ENCODE assay signal across 26 cellular contexts in the genomic region with DNA sequence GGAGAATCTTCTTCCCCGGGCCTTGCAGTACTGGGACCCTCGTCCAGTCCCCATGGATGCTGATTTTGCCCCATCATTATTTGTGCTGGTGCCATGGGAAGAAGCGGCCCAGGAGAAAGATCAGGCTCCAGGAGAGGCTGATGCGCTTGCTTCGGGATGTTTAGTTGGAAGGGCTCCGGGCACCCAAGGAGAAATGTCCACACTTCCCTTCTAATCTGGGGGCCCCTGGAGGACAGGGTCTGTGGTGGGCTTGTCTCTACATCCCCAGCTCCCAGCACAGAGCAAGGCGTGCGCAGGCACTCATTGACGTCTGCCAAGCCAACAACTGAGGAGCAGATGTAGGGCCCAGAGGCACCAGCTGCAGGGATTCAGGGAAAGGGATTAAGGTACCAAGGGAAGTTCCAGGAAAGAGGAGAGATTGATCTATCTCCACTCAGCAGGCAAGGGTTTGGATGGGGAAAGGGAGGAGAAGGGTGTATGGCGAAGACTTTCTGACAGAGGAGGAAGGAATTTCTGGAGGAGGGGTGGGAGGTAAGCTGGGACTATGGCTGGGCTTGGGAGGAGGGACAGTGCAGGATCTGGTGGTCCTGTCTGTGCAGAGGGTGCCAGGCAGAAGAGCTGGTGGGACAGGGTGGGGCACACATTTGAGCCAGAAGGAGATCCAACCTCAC. TPM values are rescaled to one million over a fixed set of nuclear protein-coding genes. Genes with fewer than 3 reads are reported as not detected.
DNase-seq lines count a peak whose midpoint lies in the region; ATAC-seq, FAIRE-seq and TF ChIP-seq lines count a peak whose summit lies in the region.
"Had no signal": no experiment of that assay in that cellular context is flagged by ENCODE, and none has a peak within 500 bp of the region (broad histone marks: within the 10 kb centered on the region; RNA-seq: fewer than 3 reads in every experiment).

No MANE protein-coding gene starts in this region.

- H3K4me1 ChIP-seq in H9 (ENCODE audit: insufficient read depth, low read length) (0 out of 2 replicates have a peak, but pooled peaks cover 4% of the 10 kb centered on the region), K562 (replicated peaks in 1 of 2; ENCODE audit: control insufficient read depth in 2 of 2, insufficient read depth in 2 of 2, low read length in 2 of 2) (peaks cover 9 to 36% of the 10 kb centered on the region in 2 experiments; a peak in 4 of 5 replicates)
- H3K4me1 ChIP-seq: parathyroid adenoma had no signal

- H3K4me2 ChIP-seq in H9 (ENCODE audit: insufficient read depth, insufficient read length, low read length) (no peak overlapping the region), K562 (ENCODE audit: insufficient read depth, low read length) (0 out of 2 replicates have a peak overlapping the region, but pooled peaks have one; percentile 7)

- H2BK15ac ChIP-seq in H9 (ENCODE audit: low read depth, low read length) = no peak overlapping the region

- H2BK12ac ChIP-seq in H9 (ENCODE audit: insufficient read length, low read depth, low read length) = no peak overlapping the region

- no peak overlapping the region for H3K4ac ChIP-seq in H9 (ENCODE audit: low read depth, low read length)

- no peaks in the 10 kb centered on the region for H3K36me3 Mint-ChIP-seq in H9 (ENCODE audit: insufficient read depth in 1 of 3, low read depth in 3 of 3)
- no peaks in the 10 kb centered on the region for H3K36me3 Mint-ChIP-seq in CD4-positive, alpha-beta T cell (ENCODE audit: low read depth)
- H3K36me3 Mint-ChIP-seq: IgD-negative memory B cell had no signal

- H3K79me1 ChIP-seq in H9 (ENCODE audit: insufficient read depth, low read depth, low read length, poor library complexity, severe bottlenecking) = no peaks in the 10 kb centered on the region

- H4K20me1 ChIP-seq in H9 (ENCODE audit: control insufficient read depth, insufficient read depth, insufficient read length) (no peaks in the 10 kb centered on the region), K562 (replicated peaks; ENCODE audit: control insufficient read depth, insufficient read depth, low read length) (no peaks in the 10 kb centered on the region)

- no peak overlapping the region for H4K91ac ChIP-seq in H9 (ENCODE audit: insufficient read length, low read depth, low read length)

- H3K27me3 ChIP-seq in H9 (ENCODE audit: insufficient read depth, low read length) (peaks cover 15% of the 10 kb centered on the region), K562 (ENCODE audit: control insufficient read depth in 2 of 2, insufficient read depth in 2 of 2, low read length in 2 of 2) (peaks cover 8 to 62% of the 10 kb centered on the region in 2 experiments; a peak in 4 of 5 replicates)
- H3K27me3 ChIP-seq in CD4-positive, alpha-beta T cell (ENCODE audit: control insufficient read depth, insufficient read depth, low read length) = peaks cover 37% of the 10 kb centered on the region

- H2BK20ac ChIP-seq in H9 (ENCODE audit: low read depth, low read length, poor library complexity, severe bottlenecking) = no peak overlapping the region

- no TSS peak for BruUV-seq in K562 (replicated peaks; lab: Mats Ljungman, UMichigan)

- H3K27me3 Mint-ChIP-seq in H9 (ENCODE audit: low read depth) = peaks cover 90% of the 10 kb centered on the region
- H3K27me3 Mint-ChIP-seq in CD4-positive, alpha-beta T cell = peaks cover 60% of the 10 kb centered on the region

- no peak overlapping the region for H4K5ac ChIP-seq in H9 (ENCODE audit: insufficient read length, low read depth, low read length)

- H3K4me1 Mint-ChIP-seq in H9 = peaks cover 20 to 31% of the 10 kb centered on the region in 2 experiments
- peaks cover 19% of the 10 kb centered on the region for H3K4me1 Mint-ChIP-seq in CD4-positive, alpha-beta T cell (ENCODE audit: low read depth)

- POLR2A ChIA-PET in K562 (lab: Yijun Ruan, JAX) = interaction anchor here (0.6 to 1.5 kb wide), 5 partner anchors 20 to 205 kb away, joined by 3 read pairs; no protein-coding TSS in a partner anchor
- POLR2A ChIA-PET in CD4-positive, alpha-beta T cell (lab: Charles Lee) = no interaction called here

- no peaks in the 10 kb centered on the region for H3K79me2 ChIP-seq in H9 (ENCODE audit: insufficient read depth, low read length)
- H3K79me2 ChIP-seq in K562 (ENCODE audit: control insufficient read depth, insufficient read depth, low read length) = no peaks in the 10 kb centered on the region
- H3K79me2 ChIP-seq: parathyroid adenoma had no signal

- no peak overlapping the region for H2AFZ ChIP-seq in H9 (ENCODE audit: low read length)
- no peak overlapping the region for H2AFZ ChIP-seq in K562 (ENCODE audit: low read depth, low read length)
- H2AFZ ChIP-seq: parathyroid adenoma had no signal

- no peak overlapping the region for H3K4me3 ChIP-seq in K562
- H3K4me3 ChIP-seq: gastrocnemius medialis had no signal

- H3K27ac Mint-ChIP-seq in H9 = no peak overlapping the region
- no peak overlapping the region for H3K27ac Mint-ChIP-seq in CD4-positive, alpha-beta T cell
- H3K27ac Mint-ChIP-seq: activated CD8-positive, alpha-beta T cell treated with anti-CD3 and anti-CD28 coated beads, Interleukin-2, amount 10 ng/mL, durations not matched to agents 7 days and 5 days; activated naive CD8-positive, alpha-beta T cell treated with anti-CD3 and anti-CD28 coated beads for 36 hours had no signal

- H3K9me1 ChIP-seq in K562 (ENCODE audit: control insufficient read depth, insufficient read depth, low read length) = no peaks in the 10 kb centered on the region

- no peak overlapping the region for H3T11ph ChIP-seq in H9 (ENCODE audit: low read length)

- H3K9me3 Mint-ChIP-seq in H9 = peaks cover 2 to 4% of the 10 kb centered on the region in 2 experiments; a peak in 4 of 5 replicates
- no peaks in the 10 kb centered on the region for H3K9me3 Mint-ChIP-seq in CD4-positive, alpha-beta T cell
- H3K9me3 Mint-ChIP-seq: activated naive CD8-positive, alpha-beta T cell treated with anti-CD3 and anti-CD28 coated beads for 36 hours had no signal

- no peak overlapping the region for H3K23ac ChIP-seq in H9 (ENCODE audit: insufficient read length, low read depth, low read length)

- H3K23me2 ChIP-seq in H9 (ENCODE audit: insufficient read length, low read depth, low read length, poor library complexity, severe bottlenecking) = peaks cover 5% of the 10 kb centered on the region

- H3K9ac ChIP-seq in H9 (ENCODE audit: extremely low read depth, insufficient read length, low read length) = no peak overlapping the region
- no peak overlapping the region for H3K9ac ChIP-seq in K562 (ENCODE audit: insufficient read depth in 1 of 2, low read depth in 2 of 2, low read length in 2 of 2)
- H3K9ac ChIP-seq: parathyroid adenoma had no signal

- TF ChIP-seq EP300 in K562 (IDR thresholded peaks at IDR 0.05; ENCODE audit: low read length) = no peak

- H3K27ac ChIP-seq in H9 (ENCODE audit: insufficient read length, low read depth, low read length) = no peak overlapping the region
- no peak overlapping the region for H3K27ac ChIP-seq in K562 (ENCODE audit: extremely low read depth, low read depth, low read length)
- no peak overlapping the region for H3K27ac ChIP-seq in CD4-positive, alpha-beta T cell (ENCODE audit: low read depth, low read length)
- H3K27ac ChIP-seq: esophagus squamous epithelium, gastrocnemius medialis, parathyroid adenoma had no signal

- H2BK120ac ChIP-seq in H9 (ENCODE audit: low read depth, low read length, poor library complexity, severe bottlenecking) = no peak overlapping the region

- H4K8ac ChIP-seq in H9 (replicated peaks; ENCODE audit: insufficient read length, low read depth, low read length) = no peak overlapping the region

- no peak overlapping the region for H3K56ac ChIP-seq in H9 (ENCODE audit: insufficient read length, low read depth, low read length)

- FAIRE-seq in K562 (lab: Jason Lieb, UNC) = no peak

- ATAC-seq in K562 (no peak), esophagus mucosa (no peak)
- no peak for ATAC-seq in CD4-positive, alpha-beta T cell (ENCODE audit: poor library complexity)
- ATAC-seq: gastrocnemius medialis, sciatic nerve had no signal

- no peak overlapping the region for H2AK5ac ChIP-seq in H9 (ENCODE audit: insufficient read length, low read length)

- H3K18ac ChIP-seq in H9 (ENCODE audit: insufficient read length, low read depth, low read length) = no peak overlapping the region

- H3K14ac ChIP-seq in H9 (ENCODE audit: insufficient read depth, low read length) = no peak overlapping the region

- in situ Hi-C loops in K562 (cut with MboI) = no loop called here

- H3K4me3 Mint-ChIP-seq in H9 = peak overlapping the region; percentile 50 to 76; a peak in 4 of 5 replicates
- H3K4me3 Mint-ChIP-seq in CD4-positive, alpha-beta T cell = no peak overlapping the region
- H3K4me3 Mint-ChIP-seq: activated CD8-positive, alpha-beta T cell treated with anti-CD3 and anti-CD28 coated beads, Interleukin-2, amount 10 ng/mL, durations not matched to agents 7 days and 5 days had no signal

- no peaks in the 10 kb centered on the region for H3K9me3 ChIP-seq in H9 (ENCODE audit: control insufficient read depth, low read depth, low read length)
- no peaks in the 10 kb centered on the region; the same call in 1 of the 2 replicates for H3K9me3 ChIP-seq in K562 (replicated peaks; ENCODE audit: control insufficient read depth, insufficient read depth, low read depth, low read length)
- H3K9me3 ChIP-seq in CD4-positive, alpha-beta T cell (ENCODE audit: control insufficient read depth, low read length) = no peaks in the 10 kb centered on the region
- H3K9me3 ChIP-seq: esophagus squamous epithelium, gastrocnemius medialis had no signal

- H2BK5ac ChIP-seq in H9 (ENCODE audit: insufficient read length, low read length) = no peak overlapping the region

- no peaks in the 10 kb centered on the region for H3K36me3 ChIP-seq in K562 (ENCODE audit: control insufficient read depth, insufficient read depth, low read length)
- H3K36me3 ChIP-seq: esophagus squamous epithelium, gastrocnemius medialis had no signal

- CTCF ChIA-PET in K562 (lab: Yijun Ruan, JAX; ENCODE audit: low intra/inter-chr PET ratio) = no interaction called here
- CTCF ChIA-PET in CD4-positive, alpha-beta T cell (lab: Charles Lee) = interaction anchor here (1.0 kb wide), 1 partner anchor 67 kb away, joined by 4 read pairs; no protein-coding TSS in a partner anchor

- intact Hi-C loops in K562 (cut with micrococcal nuclease) = loop anchor here (10.0 kb wide), 3 partner anchors 248 to 1398 kb away; no protein-coding TSS in a partner anchor
- intact Hi-C loops in CD4-positive, alpha-beta T cell (cut with DNase I, micrococcal nuclease) = no loop called here

- TF ChIP-seq CTCF in H9 (conservative IDR thresholded peaks at IDR 0.05) (no peak), K562 (IDR thresholded peaks at IDR 0.05 in 2 of 3, conservative IDR thresholded peaks at IDR 0.05 in 1 of 3; ENCODE audit: insufficient read depth in 2 of 3, low read depth in 1 of 3, low read length in 3 of 3) (no peak)
- TF ChIP-seq CTCF in CD4-positive, alpha-beta T cell (IDR thresholded peaks at IDR 0.05) = no peak

- DNase-seq in AG20443 (ENCODE audit: low spot score) = peak; percentile 12
- DNase-seq in H9 = peak; percentile 17
- DNase-seq in K562 (ENCODE audit: extremely low read depth in 1 of 4, low spot score in 3 of 4) = no peak
- DNase-seq in mesenteric fat pad (ENCODE audit: low spot score) = peak; percentile 71
- no peak for DNase-seq in OCI-M2 (lab: John Stamatoyannopoulos, UW; ENCODE audit: unreplicated experiment)
- no peak for DNase-seq in CD4-positive, alpha-beta T cell
- DNase-seq: activated CD4-positive, CD25-positive, alpha-beta regulatory T cell treated with anti-CD3 and anti-CD28 coated beads, Interleukin-2, amount 50 U/mL, for 72 hours; activated CD8-positive, alpha-beta T cell treated with anti-CD3 and anti-CD28 coated beads, Interleukin-2, amount 10 ng/mL, durations not matched to agents 7 days and 5 days; activated naive CD8-positive, alpha-beta T cell treated with anti-CD3 and anti-CD28 coated beads for 36 hours; DMS 273 treated with DMSO at 0.1 percent for 48 hours; effector CD8-positive, alpha-beta T cell; esophagus squamous epithelium; gastrocnemius medialis; GOT3; NCI-H2171; NCI-H526 treated with DMSO at 0.1 percent for 48 hours; stimulated activated CD8-positive, alpha-beta memory T cell treated with anti-CD3 and anti-CD28 coated beads, Interleukin-4, amount 100 ng/mL, for 48 hours; SW 1271 had no signal

- WGBS in H9 (ENCODE audit: extremely low coverage, insufficient read length, low lambda C conversion rate) = no CpG with 5 or more reads among the region's 10 CpGs
- WGBS in K562 (ENCODE audit: insufficient coverage, low coverage, missing lambda C conversion rate) = 8% methylated on average over 10 of the region's 10 CpGs

- TF ChIP-seq POLR2A in K562 (conservative IDR thresholded peaks at IDR 0.05) = no peak

- TF ChIP-seq RAD21 in K562 (CRISPR knock-in tag; conservative IDR thresholded peaks at IDR 0.05 in 1 of 2, IDR thresholded peaks at IDR 0.05 in 1 of 2) = no peak

RNA-seq across cellular contexts. Expression of a gene that starts 38.7 kb away (rescaled TPM):
- total RNA-seq in H9 (2021) (not detected in 2 replicates), K562 (2014; rRNA removed) (not detected in 2 replicates), K562 (2014; rRNA removed; fragmentation: Illumina TruSeq; extraction: Trizol) (not detected in 2 replicates), K562 (2015; rRNA removed; fragmentation: Illumina TruSeq; extraction: Trizol) (not detected in 2 replicates), K562 (2021) (not detected in 2 replicates), mesenteric fat pad (784 TPM), esophagus mucosa (0.12 TPM)
- total RNA-seq in K562 (2011; cell fraction: chromatin; rRNA removed; ENCODE audit: low replicate concordance) = not detected in 2 replicates
- not detected in 2 replicates for total RNA-seq in K562 (2011; cell fraction: nucleolus; rRNA removed)
- total RNA-seq in K562 (2011; cell fraction: nucleoplasm; rRNA removed) = not detected in 2 replicates
- polyA plus RNA-seq in K562 (2011; rRNA removed) (not detected in 2 replicates), K562 (2014; fragmentation: Illumina TruSeq; extraction: Trizol) (not detected in 2 replicates), K562 (2014; fragmentation: Nextera tagmentation; extraction: Ambion mirVana) (not detected), K562 (2014; rRNA removed) (not detected in 2 replicates)
- polyA plus RNA-seq in K562 (2011; cell fraction: cytosol; rRNA removed) = not detected in 2 replicates
- polyA plus RNA-seq in K562 (2011; cell fraction: nucleus; rRNA removed) = not detected in 2 replicates
- 0.04 and 0.06 TPM in 2 replicates for polyA plus RNA-seq in K562 (2012)
- polyA minus RNA-seq in K562 (2011; rRNA and poly(A)+ RNA removed) = not detected in 2 replicates
- polyA minus RNA-seq in K562 (2011; cell fraction: cytosol; rRNA and poly(A)+ RNA removed) = not detected in 2 replicates
- not detected in 2 replicates for polyA minus RNA-seq in K562 (2011; cell fraction: nucleus; rRNA and poly(A)+ RNA removed)
- total RNA-seq in CD4-positive, alpha-beta T cell = not detected
- total RNA-seq: activated CD8-positive, alpha-beta T cell treated with anti-CD3 and anti-CD28 coated beads, Interleukin-2, amount 10 ng/mL, durations not matched to agents 7 days and 5 days; activated naive CD8-positive, alpha-beta T cell treated with anti-CD3 and anti-CD28 coated beads for 36 hours; esophagus squamous epithelium; kidney epithelial cell; lung microvascular endothelial cell; MCF 10A; urinary bladder had no signal
- polyA plus RNA-seq: IgD-negative memory B cell had no signal

Comparison
In these comparisons a context has a peak if more than half of its experiments do, and no peak if none do; other contexts are left out.
1. DNase-seq: peak in AG20443 (single experiment), H9 (single experiment) and mesenteric fat pad (single experiment); none in K562 (0 of 4), OCI-M2 (single experiment) and CD4-positive, alpha-beta T cell (0 of 10).
2. RNA of a gene that starts 38.7 kb away (total RNA-seq): 784 TPM in mesenteric fat pad (single experiment); 0.12 TPM in esophagus mucosa (single experiment), not detected in H9, not detected in K562 and not detected in CD4-positive, alpha-beta T cell; every median in the first group is over 100 times any median in the second.